Comparison of ENCODE assay signal across 17 cellular contexts in genomic region chr12:67640863-67641262, GRCh38.
"Had no signal": no experiment of that assay in that cellular context is flagged by ENCODE, and none has a peak within 500 bp of the region (broad histone marks: within the 10 kb centered on the region; RNA-seq: fewer than 3 reads in every experiment).

No MANE protein-coding gene starts in this region.

- H3K9me3 Mint-ChIP-seq: central memory CD8-positive, alpha-beta T cell had no signal

- H3K27me3 ChIP-seq: gastroesophageal sphincter, heart left ventricle, upper lobe of right lung had no signal

- H3K4me3 Mint-ChIP-seq: activated naive CD8-positive, alpha-beta T cell treated with anti-CD3 and anti-CD28 coated beads, Interleukin-2, amount 10 ng/mL, durations not matched to agents 7 days and 5 days; brain; central memory CD8-positive, alpha-beta T cell; WTC11 had no signal

- DNase-seq: activated CD4-positive, alpha-beta T cell treated with anti-CD3 and anti-CD28 coated beads for 48 hours; activated CD8-positive, alpha-beta memory T cell treated with anti-CD3 and anti-CD28 coated beads, Interleukin-2, amount 50 U/mL, for 4 hours; activated gamma-delta T cell; activated naive CD8-positive, alpha-beta T cell treated with anti-CD3 and anti-CD28 coated beads, Interleukin-2, amount 10 ng/mL, durations not matched to agents 7 days and 5 days; activated T-cell treated with anti-CD3 and anti-CD28 coated beads, Interleukin-2, amount 50 U/mL, for 48 hours; anterior cingulate cortex; effector CD4-positive, alpha-beta T cell; heart left ventricle; kidney glomerular epithelial cell; left ventricle myocardium superior; retina; SW 1271; upper lobe of right lung had no signal

- H3K4me1 Mint-ChIP-seq: brain, WTC11 had no signal

- H3K27ac Mint-ChIP-seq: activated naive CD8-positive, alpha-beta T cell treated with anti-CD3 and anti-CD28 coated beads, Interleukin-2, amount 10 ng/mL, durations not matched to agents 7 days and 5 days; WTC11 had no signal

- H3K27ac ChIP-seq: gastroesophageal sphincter, heart left ventricle, upper lobe of right lung had no signal

- ATAC-seq: gastroesophageal sphincter, heart left ventricle, left ventricle myocardium superior, upper lobe of right lung, WTC11 had no signal

- H3K36me3 Mint-ChIP-seq: brain, WTC11 had no signal

- H3K4me3 ChIP-seq: gastroesophageal sphincter, heart left ventricle, upper lobe of right lung had no signal

- H3K36me3 ChIP-seq: gastroesophageal sphincter, heart left ventricle, upper lobe of right lung had no signal

- H3K9me3 ChIP-seq: gastroesophageal sphincter, heart left ventricle, upper lobe of right lung had no signal

- H3K4me1 ChIP-seq: gastroesophageal sphincter, heart left ventricle, upper lobe of right lung had no signal

- H3K27me3 Mint-ChIP-seq: activated naive CD8-positive, alpha-beta T cell treated with anti-CD3 and anti-CD28 coated beads, Interleukin-2, amount 10 ng/mL, durations not matched to agents 7 days and 5 days; central memory CD8-positive, alpha-beta T cell had no signal
